ENCODE assay signal across 8 cellular contexts in genomic region chr4:87235020-87235671, GRCh38. TPM values are rescaled to one million over a fixed set of nuclear protein-coding genes. Genes with fewer than 3 reads are reported as not detected.
DNase-seq lines count a peak whose midpoint lies in the region; ATAC-seq and TF ChIP-seq lines count a peak whose summit lies in the region.

No MANE protein-coding gene starts in this region.

- H3K27ac ChIP-seq in SJSA1: peak overlapping the region; percentile 66
- H3K27ac ChIP-seq in gastrocnemius medialis: peak overlapping the region in 1 of 4 donors; percentile 45

- peaks cover 11% of the 10 kb centered on the region for H3K4me1 ChIP-seq in SJSA1 (replicated peaks)
- H3K4me1 ChIP-seq in gastrocnemius medialis: no peaks in the 10 kb centered on the region

- ATAC-seq in GM18505 (IDR thresholded peaks at IDR 0.05; ENCODE audit: unreplicated experiment) (peak; percentile 11), gastrocnemius medialis (no peak), GM21390 (IDR thresholded peaks at IDR 0.05; ENCODE audit: unreplicated experiment) (no peak), HG02763 (IDR thresholded peaks at IDR 0.05; ENCODE audit: unreplicated experiment) (no peak)

- H3K27me3 ChIP-seq in SJSA1 (replicated peaks) (no peaks in the 10 kb centered on the region), gastrocnemius medialis (no peaks in the 10 kb centered on the region)

- in situ Hi-C loops in gastrocnemius medialis (cut with MboI; ENCODE audit: low sequenced_read_pairs in 4 of 4): loop anchor here (5.0 to 10.0 kb wide), 2 partner anchors 78 to 310 kb away; no protein-coding TSS in a partner anchor

- H3K36me3 ChIP-seq in SJSA1 (no peaks in the 10 kb centered on the region), gastrocnemius medialis (no peaks in the 10 kb centered on the region)

- TF ChIP-seq POLR2A in GM18505 (IDR thresholded peaks at IDR 0.05; ENCODE audit: borderline replicate concordance, extremely low read depth, insufficient read depth, insufficient read length) (no peak), gastrocnemius medialis (IDR thresholded peaks at IDR 0.05) (no peak)

- peak overlapping the region; percentile 42 for H3K4me3 ChIP-seq in SJSA1
- H3K4me3 ChIP-seq in gastrocnemius medialis: peak overlapping the region; percentile 49 to 60 (median 54)

- peak in 1 of 2 experiments; percentile 28 for DNase-seq in SJSA1 (ENCODE audit: low read depth in 1 of 2, low spot score in 2 of 2)
- peak; percentile 20 for DNase-seq in fibroblast of peridontal ligament (ENCODE audit: extremely low read depth)
- DNase-seq in gastrocnemius medialis: no peak
- DNase-seq in DMS79 (lab: John Stamatoyannopoulos, UW): no peak
- no peak for DNase-seq in Kasumi-1 (lab: John Stamatoyannopoulos, UW)

- TF ChIP-seq CTCF in gastrocnemius medialis (IDR thresholded peaks at IDR 0.05 in 4 of 5, conservative IDR thresholded peaks at IDR 0.05 in 1 of 5): no peak

- H3K9me3 ChIP-seq in SJSA1 (replicated peaks) (no peaks in the 10 kb centered on the region), gastrocnemius medialis (no peaks in the 10 kb centered on the region)

- intact Hi-C loops in gastrocnemius medialis (cut with DNase I; ENCODE audit: low total_unique reads): loop anchor here (1.0 to 10.0 kb wide), 3 partner anchors 84 to 340 kb away; partner anchors contain the start of gene C4orf36

RNA-seq across cellular contexts. Expression of gene KLHL8, which starts 14.7 kb away (rescaled TPM):
- 10.2 and 16.0 TPM in 2 replicates for total RNA-seq in SJSA1 (2014; rRNA removed; shearing (Covaris generic))
- 10 to 100 TPM; 15.5 to 19.4 (median 18.6) TPM for total RNA-seq in gastrocnemius medialis
